22 cellular contexts compared by ENCODE assay signal in genomic region chr10:6986927-6987326, GRCh38.
"Had no signal": no experiment of that assay in that cellular context is flagged by ENCODE, and none has a peak within 500 bp of the region (broad histone marks: within the 10 kb centered on the region; RNA-seq: fewer than 3 reads in every experiment).

No MANE protein-coding gene starts in this region.

- H3K4me3 ChIP-seq: colonic mucosa, heart left ventricle, lower lobe of right lung, mucosa of descending colon, prostate gland, uterus had no signal

- DNase-seq: activated CD4-positive, alpha-beta T cell treated with anti-CD3 and anti-CD28 coated beads, Interleukin-2, amount 50 U/mL, for 1 hour; activated CD4-positive, CD25-positive, alpha-beta regulatory T cell treated with anti-CD3 and anti-CD28 coated beads, Interleukin-2, amount 50 U/mL, for 72 hours; activated CD8-positive, alpha-beta T cell treated with anti-CD3 and anti-CD28 coated beads, Interleukin-2, amount 10 ng/mL, durations not matched to agents 7 days and 5 days; activated gamma-delta T cell treated with Interleukin-2 at 50 U/mL for 16 hours; aorta; colonic mucosa; heart left ventricle; left cardiac atrium; lower lobe of right lung; mesendoderm; mucosa of descending colon; stimulated activated CD4-positive, alpha-beta T cell treated with anti-CD3 and anti-CD28 coated beads, Interleukin-4, amount 100 ng/mL, for 24 hours; stimulated activated naive CD4-positive, alpha-beta T cell treated with Interleukin-2 at 50 U/mL for 16 hours; T-cell; trophoblast cell; uterus; WERI-Rb-1 had no signal

- H3K4me3 Mint-ChIP-seq: activated CD8-positive, alpha-beta T cell treated with anti-CD3 and anti-CD28 coated beads, Interleukin-2, amount 10 ng/mL, durations not matched to agents 7 days and 5 days; activated naive CD4-positive, alpha-beta T cell treated with anti-CD3 and anti-CD28 coated beads, Interleukin-2, amount 50 U/mL, for 24 hours; activated T-helper 1 cell treated with anti-CD3 and anti-CD28 coated beads, Interleukin-12 subunit alpha, Interleukin-12 subunit beta, Interleukin-2, Interleukin-4 antibody, amounts not matched to agents 30 ng/mL and 10 ng/mL and 1 ng/mL, durations not matched to agents 14 hours and 24 hours and 36 hours; brain; central memory CD8-positive, alpha-beta T cell; T-cell had no signal

- H3K9me3 Mint-ChIP-seq: activated naive CD4-positive, alpha-beta T cell treated with anti-CD3 and anti-CD28 coated beads, Interleukin-2, amount 50 U/mL, for 24 hours; activated T-helper 1 cell treated with anti-CD3 and anti-CD28 coated beads, Interleukin-12 subunit alpha, Interleukin-12 subunit beta, Interleukin-2, Interleukin-4 antibody, amounts not matched to agents 30 ng/mL and 10 ng/mL and 1 ng/mL, durations not matched to agents 14 hours and 24 hours and 36 hours; central memory CD8-positive, alpha-beta T cell had no signal

- H3K27ac Mint-ChIP-seq: activated CD8-positive, alpha-beta T cell treated with anti-CD3 and anti-CD28 coated beads, Interleukin-2, amount 10 ng/mL, durations not matched to agents 7 days and 5 days; activated naive CD4-positive, alpha-beta T cell treated with anti-CD3 and anti-CD28 coated beads, Interleukin-2, amount 50 U/mL, for 24 hours; activated T-helper 1 cell treated with anti-CD3 and anti-CD28 coated beads, Interleukin-12 subunit alpha, Interleukin-12 subunit beta, Interleukin-2, Interleukin-4 antibody, amounts not matched to agents 30 ng/mL and 10 ng/mL and 1 ng/mL, durations not matched to agents 14 hours and 24 hours and 36 hours; T-cell had no signal

- H3K27ac ChIP-seq: colonic mucosa, heart left ventricle, lower lobe of right lung, prostate gland, uterus, WERI-Rb-1 had no signal

- H3K27me3 Mint-ChIP-seq: activated naive CD4-positive, alpha-beta T cell treated with anti-CD3 and anti-CD28 coated beads, Interleukin-2, amount 50 U/mL, for 24 hours; central memory CD8-positive, alpha-beta T cell had no signal

- H3K27me3 ChIP-seq: colonic mucosa, heart left ventricle, uterus had no signal

- H3K36me3 Mint-ChIP-seq: activated naive CD4-positive, alpha-beta T cell treated with anti-CD3 and anti-CD28 coated beads, Interleukin-2, amount 50 U/mL, for 24 hours; brain; T-cell had no signal

- ATAC-seq: activated CD8-positive, alpha-beta T cell treated with anti-CD3 and anti-CD28 coated beads, Interleukin-2, amount 10 ng/mL, durations not matched to agents 7 days and 5 days; heart left ventricle; lower lobe of right lung; mucosa of descending colon; T-cell had no signal
